ENCODE assay signal across 16 cellular contexts in the genomic region with DNA sequence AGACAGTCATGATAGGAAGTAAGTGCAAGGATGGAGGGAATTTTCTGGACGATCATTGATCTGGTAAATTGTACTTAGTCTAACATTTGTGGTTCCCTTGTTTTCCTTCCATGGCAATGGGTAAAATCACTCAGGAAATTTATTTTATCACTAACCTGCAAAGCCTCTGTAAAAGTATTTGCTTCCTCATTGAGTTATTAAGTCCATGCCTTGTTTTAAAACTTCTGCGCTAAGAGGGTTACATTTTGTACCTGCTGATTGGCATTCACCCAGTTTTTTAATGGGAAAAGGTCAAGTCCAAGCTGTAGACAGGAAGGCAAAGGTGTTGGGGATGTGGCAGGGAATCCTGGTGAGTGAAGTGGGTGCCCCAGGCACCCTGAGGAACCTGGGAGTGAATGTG.
DNase-seq lines count a peak whose midpoint lies in the region; ATAC-seq and TF ChIP-seq lines count a peak whose summit lies in the region.
"Had no signal": no experiment of that assay in that cellular context is flagged by ENCODE, and none has a peak within 500 bp of the region (broad histone marks: within the 10 kb centered on the region; RNA-seq: fewer than 3 reads in every experiment).

No MANE protein-coding gene starts in this region.

- peaks cover 40% of the 10 kb centered on the region for H3K4me1 Mint-ChIP-seq in progenitor cell of endocrine pancreas (ENCODE audit: low read depth)

- peak; percentile 63 for ATAC-seq in left lobe of liver
- ATAC-seq in HG03139 (IDR thresholded peaks at IDR 0.05; ENCODE audit: unreplicated experiment): no peak
- no peak for ATAC-seq in GM21529 (IDR thresholded peaks at IDR 0.05; ENCODE audit: unreplicated experiment)
- ATAC-seq in GM21423 (IDR thresholded peaks at IDR 0.05; ENCODE audit: unreplicated experiment): no peak
- ATAC-seq: GM12878, Panc1 had no signal

- no peak for TF ChIP-seq CTCF in progenitor cell of endocrine pancreas (IDR thresholded peaks at IDR 0.05; ENCODE audit: unreplicated experiment)

- peak overlapping the region; percentile 14 for H3K4me3 Mint-ChIP-seq in progenitor cell of endocrine pancreas (ENCODE audit: low read depth)

- H3K36me3 Mint-ChIP-seq in progenitor cell of endocrine pancreas (ENCODE audit: insufficient read depth): no peaks in the 10 kb centered on the region

- DNase-seq in HT-29 (ENCODE audit: low spot score) (peak; percentile 72), left lobe of liver (ENCODE audit: low spot score) (peak; percentile 55), progenitor cell of endocrine pancreas (ENCODE audit: low spot score, unreplicated experiment) (no peak), GM19240 (ENCODE audit: insufficient read length, low spot score) (no peak)
- DNase-seq: COR-L47, EL, GOT3, NCI-H1436 treated with DMSO at 0.1 percent for 48 hours, NCI-H2081, NCI-H446 treated with DMSO at 0.1 percent for 48 hours, SJCRH30 had no signal

- H3K9me3 Mint-ChIP-seq in progenitor cell of endocrine pancreas (ENCODE audit: low read depth): no peaks in the 10 kb centered on the region

- peak overlapping the region; percentile 88 for H3K27ac Mint-ChIP-seq in progenitor cell of endocrine pancreas

- H3K27me3 Mint-ChIP-seq in progenitor cell of endocrine pancreas: peaks cover 5% of the 10 kb centered on the region

Comparison
In these comparisons a context has a peak if more than half of its experiments do, and no peak if none do; other contexts are left out.
1. DNase-seq: peak in HT-29 (single experiment) and left lobe of liver (single experiment); none in progenitor cell of endocrine pancreas (single experiment) and GM19240 (single experiment).